In genomic region chr9:131677445-131678180, GRCh38 we compare ENCODE assay signal across 8 cellular contexts.
DNase-seq lines count a peak whose midpoint lies in the region; ATAC-seq and TF ChIP-seq lines count a peak whose summit lies in the region.

No MANE protein-coding gene starts in this region.

- H3K4me3 ChIP-seq in WI38 (ENCODE audit: low read depth, low read length) (peak overlapping the region; percentile 7), foreskin fibroblast (ENCODE audit: low read depth in 1 of 2, low read length in 2 of 2) (peak overlapping the region; percentile 18 to 32)

- intact Hi-C loops in posterior cingulate gyrus (cut with DNase I), result no loop called here

- TF ChIP-seq CTCF in WI38 (IDR thresholded peaks at IDR 0.05; ENCODE audit: low read depth, low read length) (no peak), foreskin fibroblast (IDR thresholded peaks at IDR 0.05; ENCODE audit: low read depth, low read length) (peak; percentile 18)

- DNase-seq in GM04504 (ENCODE audit: low read depth), result peak; percentile 38
- DNase-seq in foreskin fibroblast, result peak; percentile 59 to 79
- DNase-seq in retina, result peak; percentile 52
- DNase-seq in posterior cingulate gyrus, result no peak
- DNase-seq in HUDEP-2 (lab: John Stamatoyannopoulos, UW; ENCODE audit: unreplicated experiment in 76 of 76), result no peak

- peak; percentile 34 for ATAC-seq in HG03097 (IDR thresholded peaks at IDR 0.05; ENCODE audit: low FRiP score, unreplicated experiment)
- ATAC-seq in GM19035 (IDR thresholded peaks at IDR 0.05; ENCODE audit: unreplicated experiment), result no peak

Comparison
In these comparisons a context has a peak if more than half of its experiments do, and no peak if none do; other contexts are left out.
1. DNase-seq: peak in GM04504 (single experiment), foreskin fibroblast (2 of 2) and retina (single experiment); none in posterior cingulate gyrus (0 of 10) and HUDEP-2 (0 of 76).